ENCODE assay signal across 1 cellular context in the genomic region with DNA sequence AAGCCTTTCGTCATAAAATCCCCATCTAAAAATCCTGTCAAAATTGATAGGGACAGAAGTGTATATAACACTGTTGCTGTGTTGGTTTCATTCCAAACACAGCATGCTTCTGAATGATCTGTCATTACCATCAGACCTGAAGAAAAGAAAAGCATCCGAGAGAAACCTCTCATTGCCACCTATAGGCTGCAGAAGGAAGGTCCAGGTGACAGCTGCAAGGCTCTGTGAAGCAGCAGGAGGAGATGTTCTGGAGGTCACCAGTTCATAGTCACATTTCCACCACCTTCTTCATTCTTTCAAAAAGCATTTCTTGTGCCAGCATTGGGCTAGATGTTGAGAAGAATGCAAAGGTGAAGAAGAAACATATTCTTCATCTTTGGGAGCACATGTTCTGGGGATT.
TF ChIP-seq lines count a peak whose summit lies in the region.

No MANE protein-coding gene starts in this region.

TF ChIP-seq in HEK293, 187 proteins besides CTCF, POLR2A, EP300 and RAD21 (continued from another document):
- TF ChIP-seq ZNF202 (tag by site-specific recombination; IDR thresholded peaks at IDR 0.05; ENCODE audit: borderline replicate concordance) (no peak), TRIM28 (IDR thresholded peaks at IDR 0.05; ENCODE audit: borderline replicate concordance, low read length) (no peak), ZNF19 (tag by site-specific recombination; IDR thresholded peaks at IDR 0.05; ENCODE audit: low read depth) (no peak)
TF ChIP-seq in HEK293: peak in this region for 0.
